ENCODE assay signal across 21 cellular contexts in genomic region chr5:122112733-122113558, GRCh38. TPM values are rescaled to one million over a fixed set of nuclear protein-coding genes. Genes with fewer than 3 reads are reported as not detected.
A peak's percentile ranks its signal among the peaks of the same experiment; 100 is the strongest.
DNase-seq lines count a peak whose midpoint lies in the region; ATAC-seq and TF ChIP-seq lines count a peak whose summit lies in the region.
"Had no signal": no experiment of that assay in that cellular context is flagged by ENCODE, and none has a peak within 500 bp of the region (broad histone marks: within the 10 kb centered on the region; RNA-seq: fewer than 3 reads in every experiment).

No MANE protein-coding gene starts in this region.

- H3K27ac Mint-ChIP-seq in CD8-positive, alpha-beta memory T cell, result no peak overlapping the region
- H3K27ac Mint-ChIP-seq in endothelial cell (ENCODE audit: unreplicated experiment), result peak overlapping the region; percentile 61

- no peaks in the 10 kb centered on the region for H3K4me1 Mint-ChIP-seq in CD8-positive, alpha-beta memory T cell
- H3K4me1 Mint-ChIP-seq in endothelial cell (ENCODE audit: unreplicated experiment), result peaks cover 20% of the 10 kb centered on the region
- H3K4me1 Mint-ChIP-seq: CD14-positive monocyte had no signal

- TF ChIP-seq POLR2A in adrenal gland (IDR thresholded peaks at IDR 0.05), result no peak

- no peaks in the 10 kb centered on the region for H3K9me3 ChIP-seq in CD8-positive, alpha-beta memory T cell (ENCODE audit: low read length)
- H3K9me3 ChIP-seq in adrenal gland (replicated peaks in 1 of 3), result no peaks in the 10 kb centered on the region

- 75 to 89% (median 80%) methylated on average over 5 to 6 of the region's 6 CpGs for WGBS in adrenal gland, 4 donors

- CTCF ChIA-PET in CD8-positive, alpha-beta memory T cell (lab: Charles Lee), result no interaction called here

- no peaks in the 10 kb centered on the region for H3K27me3 Mint-ChIP-seq in CD8-positive, alpha-beta memory T cell
- H3K27me3 Mint-ChIP-seq in endothelial cell (ENCODE audit: unreplicated experiment), result peaks cover 2% of the 10 kb centered on the region

- no peak overlapping the region for H3K4me3 ChIP-seq in CD8-positive, alpha-beta memory T cell (ENCODE audit: low read length)
- no peak overlapping the region for H3K4me3 ChIP-seq in adrenal gland
- H3K4me3 ChIP-seq: PC-9 had no signal

- no peaks in the 10 kb centered on the region for H3K27me3 ChIP-seq in CD8-positive, alpha-beta memory T cell (ENCODE audit: insufficient read depth, low read length, poor library complexity, severe bottlenecking)
- H3K27me3 ChIP-seq in adrenal gland, result no peaks in the 10 kb centered on the region

- DNase-seq in CD8-positive, alpha-beta memory T cell, result no peak
- DNase-seq in KG1 (lab: John Stamatoyannopoulos, UW) (peak; percentile 1), UCSD-AML1 (lab: John Stamatoyannopoulos, UW; ENCODE audit: unreplicated experiment) (peak; percentile 17), endothelial cell (ENCODE audit: low spot score) (no peak), T-helper 1 cell (no peak), adrenal gland (no peak)
- DNase-seq: AML-193, COR-L47, DMS 273 treated with DMSO at 0.1 percent for 48 hours, DND-41, H9, MV-4-11, NCI-H1694 treated with DMSO at 0.1 percent for 48 hours, NCI-H510A treated with DMSO at 0.1 percent for 48 hours, NCI-H82, PC-9 had no signal

- no peaks in the 10 kb centered on the region for H3K4me1 ChIP-seq in CD8-positive, alpha-beta memory T cell (ENCODE audit: insufficient read depth, low read length)
- H3K4me1 ChIP-seq in adrenal gland (replicated peaks in 1 of 2), result no peaks in the 10 kb centered on the region

- intact Hi-C loops in adrenal gland (cut with DNase I), result no loop called here

- POLR2A ChIA-PET in CD8-positive, alpha-beta memory T cell (lab: Charles Lee), result no interaction called here

- peak overlapping the region; percentile 40 for H3K27ac ChIP-seq in CD8-positive, alpha-beta memory T cell (ENCODE audit: low read depth, low read length)
- H3K27ac ChIP-seq in adrenal gland, result no peak overlapping the region
- H3K27ac ChIP-seq: 22Rv1, PC-9 had no signal

- ATAC-seq in HG02623 (IDR thresholded peaks at IDR 0.05; ENCODE audit: unreplicated experiment) (no peak), GM18858 (IDR thresholded peaks at IDR 0.05; ENCODE audit: unreplicated experiment) (no peak)

- H3K9me3 Mint-ChIP-seq in CD8-positive, alpha-beta memory T cell, result no peaks in the 10 kb centered on the region
- H3K9me3 Mint-ChIP-seq in endothelial cell (ENCODE audit: unreplicated experiment), result no peaks in the 10 kb centered on the region
- H3K9me3 Mint-ChIP-seq: H9 had no signal

- H3K36me3 ChIP-seq in CD8-positive, alpha-beta memory T cell (ENCODE audit: insufficient read depth, low read length), result no peaks in the 10 kb centered on the region
- H3K36me3 ChIP-seq in adrenal gland (replicated peaks in 1 of 2), result no peaks in the 10 kb centered on the region

- H3K4me3 Mint-ChIP-seq in CD8-positive, alpha-beta memory T cell, result no peak overlapping the region
- H3K4me3 Mint-ChIP-seq in endothelial cell (ENCODE audit: unreplicated experiment), result no peak overlapping the region
- H3K4me3 Mint-ChIP-seq: CD14-positive monocyte, H9 had no signal

- TF ChIP-seq CTCF in endothelial cell (IDR thresholded peaks at IDR 0.05; ENCODE audit: unreplicated experiment), result no peak
- no peak for TF ChIP-seq CTCF in adrenal gland (IDR thresholded peaks at IDR 0.05)

- H3K36me3 Mint-ChIP-seq in CD8-positive, alpha-beta memory T cell, result no peaks in the 10 kb centered on the region
- no peaks in the 10 kb centered on the region for H3K36me3 Mint-ChIP-seq in endothelial cell (ENCODE audit: low read depth, unreplicated experiment)
- H3K36me3 Mint-ChIP-seq: CD14-positive monocyte had no signal

RNA-seq across cellular contexts. Expression of gene ZNF474, which starts 16.4 kb away (rescaled TPM):
- total RNA-seq in CD8-positive, alpha-beta memory T cell, result under 1 TPM in 1 of 2 experiments, not detected in 1; 0.29 TPM
- not detected for polyA plus RNA-seq in CD8-positive, alpha-beta memory T cell
- not detected for total RNA-seq in endothelial cell (ENCODE audit: unreplicated experiment)
- under 1 TPM in 5 of 8 donors, not detected in 3; 0.28 to 0.88 (median 0.39) TPM for total RNA-seq in adrenal gland
- polyA plus RNA-seq in adrenal gland, result under 1 TPM; 0.16 to 0.24 (median 0.17) TPM
- total RNA-seq: H9, PC-9 had no signal
- polyA plus RNA-seq: CD14-positive monocyte had no signal

RNA-seq across cellular contexts. Expression of gene LOX, which starts 34.9 kb away (rescaled TPM):
- not detected for total RNA-seq in CD8-positive, alpha-beta memory T cell
- not detected for polyA plus RNA-seq in CD8-positive, alpha-beta memory T cell
- total RNA-seq in endothelial cell (ENCODE audit: unreplicated experiment), result 0.23 TPM
- total RNA-seq in adrenal gland, result 10 to 100 TPM in 4 of 8 donors, 1 to 10 TPM in 4; 4.7 to 13.6 (median 9.9) TPM
- polyA plus RNA-seq in adrenal gland, result 1 to 10 TPM; 1.9 to 2.5 (median 2.2) TPM
- total RNA-seq: G401 had no signal
- polyA plus RNA-seq: CD14-positive monocyte had no signal

Comparison
In these comparisons a context has a peak if more than half of its experiments do, and no peak if none do; other contexts are left out.
1. DNase-seq: peak in KG1 (single experiment) and UCSD-AML1 (single experiment); none in CD8-positive, alpha-beta memory T cell (0 of 5), endothelial cell (single experiment), T-helper 1 cell (0 of 5) and adrenal gland (0 of 7).